30 cellular contexts compared by ENCODE assay signal in the genomic region with DNA sequence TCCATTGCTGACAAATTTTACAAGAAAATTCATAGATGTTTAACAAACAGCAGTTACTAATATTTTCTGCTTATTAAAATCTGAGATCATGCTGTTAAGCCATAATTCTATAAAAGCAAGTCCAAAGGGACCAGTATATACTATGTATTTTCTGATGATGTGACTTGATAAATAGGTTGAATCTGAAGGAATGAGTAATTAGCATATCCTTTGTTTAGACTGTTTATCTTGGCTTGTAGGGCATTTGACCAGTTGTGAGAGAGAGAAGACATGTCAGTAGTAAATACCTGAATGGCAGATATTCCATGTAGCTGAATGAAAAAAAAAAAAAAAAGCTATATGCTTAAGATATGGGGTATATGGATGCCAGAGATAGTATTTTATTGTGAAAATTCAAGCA. TPM values are rescaled to one million over a fixed set of nuclear protein-coding genes. Genes with fewer than 3 reads are reported as not detected.
DNase-seq lines count a peak whose midpoint lies in the region; ATAC-seq and TF ChIP-seq lines count a peak whose summit lies in the region.
"Had no signal": no experiment of that assay in that cellular context is flagged by ENCODE, and none has a peak within 500 bp of the region (broad histone marks: within the 10 kb centered on the region; RNA-seq: fewer than 3 reads in every experiment).

No MANE protein-coding gene starts in this region.

- H3K9me3 ChIP-seq in OCI-LY7 (ENCODE audit: low read length) = no peaks in the 10 kb centered on the region
- H3K9me3 ChIP-seq: A549, MG63, stomach, upper lobe of left lung had no signal

- no TSS peak for BruUV-seq in OCI-LY7 (replicated peaks; lab: Mats Ljungman, UMichigan)

- no peak for DNase-seq in GM23338 (ENCODE audit: low spot score)
- DNase-seq in OCI-LY7 (ENCODE audit: low spot score) = no peak
- DNase-seq in caudate nucleus (lab: John Stamatoyannopoulos, UW) = no peak
- DNase-seq in osteocyte (ENCODE audit: extremely low spot score, unreplicated experiment) = no peak
- DNase-seq in cortex of kidney (lab: John Stamatoyannopoulos, UW) = no peak
- DNase-seq in NCI-H82 (lab: John Stamatoyannopoulos, UW) = no peak
- no peak for DNase-seq in RPMI8226
- DNase-seq: activated B cell treated with CpG ODN at 0.5 μM for 24 hours; activated naive CD4-positive, alpha-beta T cell; activated T-cell treated with anti-CD3 and anti-CD28 coated beads, Interleukin-2, amount 50 U/mL, for 72 hours; AML-193; brain microvascular endothelial cell; CD4-positive, alpha-beta memory T cell; glutamatergic neuron; MG63; midbrain; naive thymus-derived CD8-positive, alpha-beta T cell; NCI-H1417; NCI-H2081; NCI-H446; occipital lobe; PC-9; retina; SHP77 treated with DMSO at 0.1 percent for 48 hours; small intestine; stimulated activated CD8-positive, alpha-beta memory T cell treated with anti-CD3 and anti-CD28 coated beads, Interleukin-4, amount 100 ng/mL, for 48 hours; stomach; upper lobe of left lung had no signal

- no peak overlapping the region for H3K4me3 ChIP-seq in GM23338
- peak overlapping the region; percentile 56 for H3K4me3 ChIP-seq in OCI-LY7 (ENCODE audit: low read depth, low read length, poor library complexity, severe bottlenecking)
- H3K4me3 ChIP-seq: A549, MG63, PC-9, stomach, upper lobe of left lung had no signal

- POLR2A ChIA-PET in OCI-LY7 (lab: Charles Lee) = interaction anchor here (0.7 to 5.8 kb wide), 13 partner anchors 10 to 168 kb away, joined by 3 to 114 read pairs (median 6); no protein-coding TSS in a partner anchor

- H3K9me3 Mint-ChIP-seq in GM23338 (no peaks in the 10 kb centered on the region), osteocyte (ENCODE audit: unreplicated experiment) (no peaks in the 10 kb centered on the region)
- H3K9me3 Mint-ChIP-seq: activated B cell treated with CpG ODN at 0.5 μM for 24 hours; activated T-cell treated with anti-CD3 and anti-CD28 coated beads, Interleukin-2, amount 50 U/mL, for 72 hours; CD4-positive, alpha-beta memory T cell; naive thymus-derived CD8-positive, alpha-beta T cell had no signal

- H3K4me3 Mint-ChIP-seq in GM23338 (no peak overlapping the region), osteocyte (ENCODE audit: unreplicated experiment) (no peak overlapping the region)
- H3K4me3 Mint-ChIP-seq: activated B cell treated with CpG ODN at 0.5 μM for 24 hours; activated T-cell treated with anti-CD3 and anti-CD28 coated beads, Interleukin-2, amount 50 U/mL, for 72 hours; CD4-positive, alpha-beta memory T cell; naive thymus-derived CD8-positive, alpha-beta T cell had no signal

- H3K27me3 Mint-ChIP-seq in GM23338 (ENCODE audit: insufficient read depth, low read depth, poor library complexity) = peaks cover 2% of the 10 kb centered on the region
- no peaks in the 10 kb centered on the region for H3K27me3 Mint-ChIP-seq in osteocyte (ENCODE audit: unreplicated experiment)
- H3K27me3 Mint-ChIP-seq: activated B cell treated with CpG ODN at 0.5 μM for 24 hours; CD4-positive, alpha-beta memory T cell; naive thymus-derived CD8-positive, alpha-beta T cell had no signal

- peak; percentile 64 for ATAC-seq in GM23338
- no peak for ATAC-seq in HG03521 (IDR thresholded peaks at IDR 0.05; ENCODE audit: unreplicated experiment)
- ATAC-seq: A549; activated T-cell treated with anti-CD3 and anti-CD28 coated beads, Interleukin-2, amount 50 U/mL, for 72 hours; naive thymus-derived CD8-positive, alpha-beta T cell had no signal

- intact Hi-C loops in OCI-LY7 (cut with micrococcal nuclease; ENCODE audit: unreplicated experiment) = no loop called here

- H3K4me1 Mint-ChIP-seq in GM23338 (peaks cover 33% of the 10 kb centered on the region), osteocyte (ENCODE audit: unreplicated experiment) (peaks cover 33% of the 10 kb centered on the region)

- H3K27ac ChIP-seq in GM23338 (ENCODE audit: low read depth) (no peak overlapping the region), OCI-LY7 (ENCODE audit: low read depth, low read length, poor library complexity, severe bottlenecking) (peak overlapping the region; percentile 57), caudate nucleus (ENCODE audit: low read depth, low read length) (peak overlapping the region; percentile 67)
- H3K27ac ChIP-seq: A549, brain microvascular endothelial cell, PC-9 had no signal

- H3F3A ChIP-seq in GM23338 (replicated peaks; ENCODE audit: low read depth) = no peaks in the 10 kb centered on the region

- no peak overlapping the region for H3K4me2 ChIP-seq in GM23338
- H3K4me2 ChIP-seq in OCI-LY7 (ENCODE audit: low read length) = peak overlapping the region; percentile 85
- H3K4me2 ChIP-seq: A549, PC-9 had no signal

- H3K79me2 ChIP-seq in GM23338 (replicated peaks; ENCODE audit: insufficient read depth) = peaks cover 4% of the 10 kb centered on the region; the same call in 1 of the 2 replicates
- peaks cover 100% of the 10 kb centered on the region for H3K79me2 ChIP-seq in OCI-LY7 (ENCODE audit: insufficient read depth, low read depth, low read length)

- TF ChIP-seq CTCF in GM23338 (conservative IDR thresholded peaks at IDR 0.05; ENCODE audit: low read depth in 2 of 2) (no peak), OCI-LY7 (conservative IDR thresholded peaks at IDR 0.05; ENCODE audit: low read length) (no peak), osteocyte (IDR thresholded peaks at IDR 0.05) (no peak)

- H3K36me3 Mint-ChIP-seq in GM23338 (ENCODE audit: low read depth) = no peaks in the 10 kb centered on the region
- H3K36me3 Mint-ChIP-seq in osteocyte (ENCODE audit: unreplicated experiment) = peaks cover 5% of the 10 kb centered on the region

- CTCF ChIA-PET in OCI-LY7 (lab: Charles Lee; ENCODE audit: unreplicated experiment) = interaction anchor here (0.6 to 1.8 kb wide), 3 partner anchors 9 to 273 kb away, joined by 3 to 4 read pairs (median 3); no protein-coding TSS in a partner anchor

- H3K27ac Mint-ChIP-seq in GM23338 (peak overlapping the region; percentile 29; the same call in 1 of the 2 replicates), osteocyte (ENCODE audit: unreplicated experiment) (peak overlapping the region; percentile 6)
- H3K27ac Mint-ChIP-seq: activated B cell treated with CpG ODN at 0.5 μM for 24 hours; activated T-cell treated with anti-CD3 and anti-CD28 coated beads, Interleukin-2, amount 50 U/mL, for 72 hours had no signal

- H3K4me1 ChIP-seq in GM23338 (ENCODE audit: insufficient read depth) (peaks cover 26% of the 10 kb centered on the region), OCI-LY7 (ENCODE audit: insufficient read depth, low read length, poor library complexity, severe bottlenecking) (peaks cover 82% of the 10 kb centered on the region)

- H4K20me1 ChIP-seq in GM23338 (replicated peaks; ENCODE audit: insufficient read depth) = no peaks in the 10 kb centered on the region
- H4K20me1 ChIP-seq in OCI-LY7 (ENCODE audit: insufficient read depth, low read length) = no peaks in the 10 kb centered on the region

- H3K36me3 ChIP-seq in GM23338 (ENCODE audit: insufficient read depth) = no peaks in the 10 kb centered on the region
- peaks cover 28% of the 10 kb centered on the region for H3K36me3 ChIP-seq in OCI-LY7 (ENCODE audit: insufficient read depth, low read length)
- H3K36me3 ChIP-seq: brain microvascular endothelial cell, MG63 had no signal

- H3K27me3 ChIP-seq in GM23338 (ENCODE audit: insufficient read depth) = no peaks in the 10 kb centered on the region
- H3K27me3 ChIP-seq: brain microvascular endothelial cell, MG63, stomach, upper lobe of left lung had no signal

- no peaks in the 10 kb centered on the region for H3K9me2 ChIP-seq in GM23338 (ENCODE audit: insufficient read depth)
- H3K9me2 ChIP-seq in OCI-LY7 (ENCODE audit: insufficient read depth, low read length) = no peaks in the 10 kb centered on the region

- no peak overlapping the region for H2AFZ ChIP-seq in GM23338
- H2AFZ ChIP-seq in OCI-LY7 (ENCODE audit: low read length) = no peak overlapping the region
- H2AFZ ChIP-seq: PC-9 had no signal

TF ChIP-seq in GM23338, 12 proteins besides CTCF, POLR2A, EP300 and RAD21 (continues in another document):
- TF ChIP-seq STAT1 (IDR thresholded peaks at IDR 0.05; ENCODE audit: unreplicated experiment) (no peak), NANOG (IDR thresholded peaks at IDR 0.05; ENCODE audit: borderline replicate concordance) (no peak), ZNF331 (CRISPR knock-in tag; IDR thresholded peaks at IDR 0.05; ENCODE audit: low read depth) (no peak), CREB1 (CRISPR knock-in tag; IDR thresholded peaks at IDR 0.05; ENCODE audit: low read depth) (no peak), EZH2 (IDR thresholded peaks at IDR 0.05; ENCODE audit: low read depth, unreplicated experiment) (no peak)

RNA-seq across cellular contexts. Expression of a gene that starts 14.6 kb away (rescaled TPM):
- 7.3 and 10.2 TPM in 2 replicates for total RNA-seq in GM23338 (2014; rRNA removed; shearing (Covaris generic))
- 4.7 and 5.9 TPM in 2 replicates for polyA plus RNA-seq in GM23338 (2016; fragmentation: Nextera tagmentation; extraction: Ambion mirVana)
- 11.8 and 12.6 TPM in 2 replicates for total RNA-seq in OCI-LY7 (2014; rRNA removed; shearing (Covaris generic))
- total RNA-seq in OCI-LY7 (2022) (21.5 and 31.8 TPM in 2 replicates), osteocyte (37.6 and 38.6 TPM in 2 replicates)
